Comparison of ENCODE assay signal across 8 cellular contexts in genomic region chr10:113108180-113108835, GRCh38.
DNase-seq lines count a peak whose midpoint lies in the region; ATAC-seq and TF ChIP-seq lines count a peak whose summit lies in the region.

No MANE protein-coding gene starts in this region.

- H3K36me3 ChIP-seq in HUES64 (ENCODE audit: insufficient read depth, low read length) (peaks cover 5% of the 10 kb centered on the region), transverse colon (no peaks in the 10 kb centered on the region)

- TF ChIP-seq POLR2A in transverse colon (IDR thresholded peaks at IDR 0.05) = no peak

- TF ChIP-seq CTCF in AG10803 (conservative IDR thresholded peaks at IDR 0.05; ENCODE audit: low read length) = peak; percentile 41
- TF ChIP-seq CTCF in transverse colon (IDR thresholded peaks at IDR 0.05) = peak in 4 of 5 experiments; percentile 36 to 49 (median 44)

- no peak for ATAC-seq in GM18511 (IDR thresholded peaks at IDR 0.05; ENCODE audit: unreplicated experiment)
- ATAC-seq in activated CD4-positive, CD25-positive, alpha-beta regulatory T cell treated with anti-CD3 and anti-CD28 coated beads, Interleukin-2, amount 50 U/mL, for 24 hours = no peak

- no peak for DNase-seq in AG10803 (ENCODE audit: low read depth)
- peak; percentile 45 to 55 for DNase-seq in activated T-cell treated with anti-CD3 and anti-CD28 coated beads, Interleukin-2, amount 50 U/mL, for 48 hours
- DNase-seq in iPS DF 4.7 (ENCODE audit: extremely low read depth, low spot score) = peak; percentile 30
- DNase-seq in transverse colon = no peak
- DNase-seq in NCI-H446 treated with DMSO at 0.1 percent for 48 hours (lab: John Stamatoyannopoulos, UW) = no peak

- peak overlapping the region; percentile 15; the same call in 1 of the 2 replicates for H3K27ac ChIP-seq in HUES64 (ENCODE audit: low read depth, low read length)
- H3K27ac ChIP-seq in transverse colon = no peak overlapping the region

- TF ChIP-seq EP300 in transverse colon (IDR thresholded peaks at IDR 0.05; ENCODE audit: low read depth) = no peak

- H3K4me1 ChIP-seq in HUES64 (ENCODE audit: insufficient read depth, low read length) (peaks cover 33% of the 10 kb centered on the region), transverse colon (peaks cover 23 to 44% (median 36%) of the 10 kb centered on the region in 4 donors)

- H3K27me3 ChIP-seq in HUES64 (ENCODE audit: insufficient read depth, low read length) = no peaks in the 10 kb centered on the region
- no peaks in the 10 kb centered on the region for H3K27me3 ChIP-seq in transverse colon

- 56% methylated on average over 15 of the region's 15 CpGs for WGBS in HUES64
- WGBS in transverse colon (ENCODE audit: low coverage in 1 of 2), 2 donors = 82 to 100% methylated on average over 3 to 15 of the region's 15 CpGs

- intact Hi-C loops in transverse colon (cut with DNase I; ENCODE audit: low total_unique reads) = no loop called here

- H3K9ac ChIP-seq in HUES64 (ENCODE audit: low read depth, low read length) = no peak overlapping the region

- H3K9me3 ChIP-seq in HUES64 (ENCODE audit: insufficient read depth, low read depth, low read length) (no peaks in the 10 kb centered on the region), transverse colon (no peaks in the 10 kb centered on the region)

- H3K4me3 ChIP-seq in AG10803 (ENCODE audit: low read length) (no peak overlapping the region), HUES64 (ENCODE audit: low read length) (no peak overlapping the region), transverse colon (no peak overlapping the region)

- in situ Hi-C loops in transverse colon (cut with MboI; ENCODE audit: low pct_ligation_motif_present in 1 of 4, low pct_unique_long_range_greater_than_20kb in 1 of 4, low sequenced_read_pairs in 3 of 4) = loop anchor here in 3 of 4 donors (25.0 kb wide), 2 partner anchors 371 to 546 kb away; no protein-coding TSS in a partner anchor

Comparison
In these comparisons a context has a peak if more than half of its experiments do, and no peak if none do; other contexts are left out.
1. DNase-seq: peak in activated T-cell treated with anti-CD3 and anti-CD28 coated beads, Interleukin-2, amount 50 U/mL, for 48 hours (2 of 2) and iPS DF 4.7 (single experiment); none in AG10803 (single experiment), transverse colon (single experiment) and NCI-H446 treated with DMSO at 0.1 percent for 48 hours (single experiment).